In genomic region chr1:150156868-150157603, GRCh38 we compare ENCODE assay signal across 12 cellular contexts. TPM values are rescaled to one million over a fixed set of nuclear protein-coding genes. Genes with fewer than 3 reads are reported as not detected.
DNase-seq lines count a peak whose midpoint lies in the region; ATAC-seq, FAIRE-seq and TF ChIP-seq lines count a peak whose summit lies in the region.
"Had no signal": no experiment of that assay in that cellular context is flagged by ENCODE, and none has a peak within 500 bp of the region (broad histone marks: within the 10 kb centered on the region; RNA-seq: fewer than 3 reads in every experiment).

No MANE protein-coding gene starts in this region.

- H3K9ac ChIP-seq in colonic mucosa (ENCODE audit: low read depth in 2 of 2, low read length in 2 of 2), result peak overlapping the region in 1 of 2 donors; percentile 7
- peak overlapping the region; percentile 20 for H3K9ac ChIP-seq in skeletal muscle satellite cell (ENCODE audit: low read depth, low read length)
- H3K9ac ChIP-seq: parathyroid adenoma had no signal

- TF ChIP-seq CTCF in colonic mucosa (IDR thresholded peaks at IDR 0.05), result no peak

- peak overlapping the region in 1 of 8 donors; percentile 19 for H3K4me3 Mint-ChIP-seq in CD4-positive, alpha-beta memory T cell

- H3K9me3 Mint-ChIP-seq in CD4-positive, alpha-beta memory T cell, result no peaks in the 10 kb centered on the region

- POLR2A ChIA-PET in CD4-positive, alpha-beta memory T cell (lab: Charles Lee; ENCODE audit: partially characterized antibody), result interaction anchor here (0.6 to 11.2 kb wide), 12 partner anchors 6 to 92 kb away, joined by 3 to 130 read pairs (median 6); partner anchors contain the start of genes PLEKHO1 and VPS45

- peak overlapping the region in 6 of 7 donors; percentile 7 to 82 (median 48) for H3K27ac Mint-ChIP-seq in CD4-positive, alpha-beta memory T cell

- ATAC-seq in HG03521 (IDR thresholded peaks at IDR 0.05; ENCODE audit: unreplicated experiment), result no peak
- ATAC-seq: heart right ventricle had no signal

- FAIRE-seq in RCC 7860 (lab: Jason Lieb, UNC), result no peak

- no peak for DNase-seq in CD4-positive, alpha-beta memory T cell
- DNase-seq in LHCN-M2 (ENCODE audit: low read depth), result peak; percentile 68
- DNase-seq in colonic mucosa, result no peak
- no peak for DNase-seq in NCI-H187 (lab: John Stamatoyannopoulos, UW)
- no peak for DNase-seq in RCC 7860 (ENCODE audit: low spot score)
- DNase-seq in stimulated activated CD4-positive, alpha-beta T cell treated with anti-CD3 and anti-CD28 coated beads, Interleukin-12 subunit alpha, Interleukin-12 subunit beta, amount 100 ng/mL, for 4 hours, result no peak
- DNase-seq: heart right ventricle; NCI-H446 treated with DMSO at 0.1 percent for 48 hours; stimulated activated naive CD4-positive, alpha-beta T cell had no signal

- H3K4me2 ChIP-seq in skeletal muscle satellite cell (ENCODE audit: low read length), result no peak overlapping the region

- no peaks in the 10 kb centered on the region for H3K27me3 Mint-ChIP-seq in CD4-positive, alpha-beta memory T cell

- H3K9me3 ChIP-seq in CD4-positive, alpha-beta memory T cell (ENCODE audit: control insufficient read depth in 1 of 2, low read length in 2 of 2), result no peaks in the 10 kb centered on the region
- H3K9me3 ChIP-seq in colonic mucosa (no peaks in the 10 kb centered on the region), skeletal muscle satellite cell (replicated peaks; ENCODE audit: low read length) (no peaks in the 10 kb centered on the region)
- H3K9me3 ChIP-seq: heart right ventricle had no signal

- no peak overlapping the region for H3K4me3 ChIP-seq in CD4-positive, alpha-beta memory T cell (ENCODE audit: low read length in 2 of 2)
- H3K4me3 ChIP-seq in colonic mucosa (no peak overlapping the region), skeletal muscle satellite cell (ENCODE audit: low read length) (no peak overlapping the region)
- H3K4me3 ChIP-seq: heart right ventricle had no signal

- intact Hi-C loops in CD4-positive, alpha-beta memory T cell (cut with micrococcal nuclease), result no loop called here
- intact Hi-C loops in colonic mucosa (cut with DNase I), result no loop called here

- CTCF ChIA-PET in CD4-positive, alpha-beta memory T cell (lab: Charles Lee; ENCODE audit: partially characterized antibody), result interaction anchor here (0.9 to 19.3 kb wide), 7 partner anchors 9 to 195 kb away, joined by 3 to 574 read pairs (median 7); partner anchors contain the start of gene VPS45

- peaks cover 47% of the 10 kb centered on the region for H3K36me3 ChIP-seq in CD4-positive, alpha-beta memory T cell (ENCODE audit: insufficient read depth, low read length)
- H3K36me3 ChIP-seq in colonic mucosa, result no peaks in the 10 kb centered on the region
- H3K36me3 ChIP-seq in skeletal muscle satellite cell (ENCODE audit: insufficient read depth, low read length), result peaks cover 77% of the 10 kb centered on the region

- H3K4me1 Mint-ChIP-seq in CD4-positive, alpha-beta memory T cell, result peaks cover 43 to 93% (median 73%) of the 10 kb centered on the region in 4 donors

- no peaks in the 10 kb centered on the region for H3K27me3 ChIP-seq in CD4-positive, alpha-beta memory T cell (ENCODE audit: insufficient read depth, low read length)
- H3K27me3 ChIP-seq in colonic mucosa (no peaks in the 10 kb centered on the region), skeletal muscle satellite cell (ENCODE audit: control insufficient read depth, insufficient read depth, low read length) (no peaks in the 10 kb centered on the region)
- H3K27me3 ChIP-seq: heart right ventricle had no signal

- H3K36me3 Mint-ChIP-seq in CD4-positive, alpha-beta memory T cell, result peaks cover 54 to 65% of the 10 kb centered on the region in 2 donors

- no peak overlapping the region for H3K27ac ChIP-seq in CD4-positive, alpha-beta memory T cell (ENCODE audit: low read depth, low read length)
- peak overlapping the region; percentile 37 for H3K27ac ChIP-seq in colonic mucosa
- H3K27ac ChIP-seq: parathyroid adenoma had no signal

- H3K4me1 ChIP-seq in CD4-positive, alpha-beta memory T cell (ENCODE audit: insufficient read depth, low read length), result peaks cover 63% of the 10 kb centered on the region
- H3K4me1 ChIP-seq in colonic mucosa (peaks cover 1% of the 10 kb centered on the region), skeletal muscle satellite cell (ENCODE audit: control insufficient read depth, insufficient read depth, low read length) (peaks cover 58% of the 10 kb centered on the region)
- H3K4me1 ChIP-seq: parathyroid adenoma had no signal

RNA-seq across cellular contexts. Expression of gene PLEKHO1, which starts 7.3 kb away (rescaled TPM):
- 100 to 1,000 TPM; 154 TPM for total RNA-seq in CD4-positive, alpha-beta memory T cell
- polyA plus RNA-seq in CD4-positive, alpha-beta memory T cell, result 10 to 100 TPM; 40.5 to 43.5 TPM
- 107 and 111 TPM in 2 replicates for total RNA-seq in LHCN-M2 (2014; rRNA removed)
- polyA plus RNA-seq in LHCN-M2 (2012), result 73.8 TPM
- 10 to 100 TPM in 1 of 2 donors, 1 to 10 TPM in 1; 5.4 to 30.8 TPM for total RNA-seq in colonic mucosa
- total RNA-seq in skeletal muscle satellite cell (2012; rRNA removed), result 24.8 and 27.1 TPM in 2 replicates
